In genomic region chr2:223731503-223731902, GRCh38 we compare ENCODE assay signal across 16 cellular contexts.
"Had no signal": no experiment of that assay in that cellular context is flagged by ENCODE, and none has a peak within 500 bp of the region (broad histone marks: within the 10 kb centered on the region; RNA-seq: fewer than 3 reads in every experiment).

No MANE protein-coding gene starts in this region.

- H3K27me3 Mint-ChIP-seq: progenitor cell of endocrine pancreas; stimulated activated naive CD8-positive, alpha-beta T cell treated with anti-CD3 and anti-CD28 coated beads, Interleukin-15, amount 100 ng/mL, for 72 hours had no signal

- H3K36me3 ChIP-seq: upper lobe of left lung had no signal

- ATAC-seq: activated naive CD4-positive, alpha-beta T cell treated with anti-CD3 and anti-CD28 coated beads, Interleukin-2, amount 50 U/mL, for 72 hours; natural killer cell; stimulated activated naive CD8-positive, alpha-beta T cell treated with anti-CD3 and anti-CD28 coated beads, Interleukin-15, amount 100 ng/mL, for 72 hours had no signal

- H3K9me3 ChIP-seq: testis, upper lobe of left lung had no signal

- H3K27me3 ChIP-seq: dorsolateral prefrontal cortex, testis, upper lobe of left lung had no signal

- DNase-seq: activated CD4-positive, alpha-beta T cell treated with anti-CD3 and anti-CD28 coated beads, Interleukin-2, amount 50 U/mL, for 4 hours; activated gamma-delta T cell; dorsolateral prefrontal cortex; head of caudate nucleus; mesendoderm; natural killer cell; right cardiac atrium; stimulated activated CD4-positive, alpha-beta T cell treated with anti-CD3 and anti-CD28 coated beads, Interleukin-15, amount 100 ng/mL, for 24 hours; stimulated activated CD4-positive, alpha-beta T cell treated with anti-CD3 and anti-CD28 coated beads, Interleukin-2, amount 100 ng/mL, for 48 hours; stimulated activated naive CD8-positive, alpha-beta T cell treated with anti-CD3 and anti-CD28 coated beads, Interleukin-15, amount 100 ng/mL, for 72 hours; testis; upper lobe of left lung had no signal

- H3K4me1 Mint-ChIP-seq: stimulated activated naive CD8-positive, alpha-beta T cell treated with anti-CD3 and anti-CD28 coated beads, Interleukin-15, amount 100 ng/mL, for 72 hours had no signal

- H3K27ac ChIP-seq: dorsolateral prefrontal cortex, skin epidermis, testis, upper lobe of left lung had no signal

- H3K4me3 ChIP-seq: dorsolateral prefrontal cortex, skin epidermis, testis, upper lobe of left lung had no signal

- H3K27ac Mint-ChIP-seq: natural killer cell; progenitor cell of endocrine pancreas; stimulated activated naive CD8-positive, alpha-beta T cell treated with anti-CD3 and anti-CD28 coated beads, Interleukin-15, amount 100 ng/mL, for 72 hours; T-helper 2 cell treated with Interferon-gamma antibody and Interleukin-4, amounts not matched to agents 5 μg/mL and 100 μg/mL, for 36 hours had no signal

- H3K4me3 Mint-ChIP-seq: natural killer cell; stimulated activated naive CD8-positive, alpha-beta T cell treated with anti-CD3 and anti-CD28 coated beads, Interleukin-15, amount 100 ng/mL, for 72 hours; T-helper 2 cell treated with Interferon-gamma antibody and Interleukin-4, amounts not matched to agents 5 μg/mL and 100 μg/mL, for 36 hours had no signal

- H3K36me3 Mint-ChIP-seq: natural killer cell had no signal

- H3K9me3 Mint-ChIP-seq: natural killer cell; stimulated activated naive CD8-positive, alpha-beta T cell treated with anti-CD3 and anti-CD28 coated beads, Interleukin-15, amount 100 ng/mL, for 72 hours; T-helper 2 cell treated with Interferon-gamma antibody and Interleukin-4, amounts not matched to agents 5 μg/mL and 100 μg/mL, for 36 hours had no signal

- H3K4me1 ChIP-seq: testis, upper lobe of left lung had no signal
